8 cellular contexts compared by ENCODE assay signal in genomic region chr19:48102870-48103751, GRCh38. TPM values are rescaled to one million over a fixed set of nuclear protein-coding genes. Genes with fewer than 3 reads are reported as not detected.
DNase-seq lines count a peak whose midpoint lies in the region; ATAC-seq and TF ChIP-seq lines count a peak whose summit lies in the region.

No MANE protein-coding gene starts in this region.

- H3K36me3 ChIP-seq in cardiac muscle cell: no peaks in the 10 kb centered on the region
- H3K36me3 ChIP-seq in gastroesophageal sphincter: peaks cover 0 to 49% of the 10 kb centered on the region in 2 donors

- TF ChIP-seq CTCF in cardiac muscle cell (IDR thresholded peaks at IDR 0.05; ENCODE audit: low read depth, low read length) (peak; percentile 78), gastroesophageal sphincter (IDR thresholded peaks at IDR 0.05) (peak; percentile 14 to 55 (median 44))

- no peaks in the 10 kb centered on the region for H3K4me1 ChIP-seq in cardiac muscle cell (ENCODE audit: low read depth)
- H3K4me1 ChIP-seq in gastroesophageal sphincter: peaks cover 0 to 13% (median 7%) of the 10 kb centered on the region in 3 donors

- no peak overlapping the region for H3K4me3 ChIP-seq in cardiac muscle cell
- no peak overlapping the region for H3K4me3 ChIP-seq in gastroesophageal sphincter

- H3K27ac ChIP-seq in cardiac muscle cell: no peak overlapping the region
- H3K27ac ChIP-seq in gastroesophageal sphincter: no peak overlapping the region

- H3K27me3 ChIP-seq in cardiac muscle cell: no peaks in the 10 kb centered on the region
- no peaks in the 10 kb centered on the region for H3K27me3 ChIP-seq in gastroesophageal sphincter

- intact Hi-C loops in Right ventricle myocardium superior (cut with DNase I): no loop called here

- 71 to 85% methylated on average over 5 to 7 of the region's 13 CpGs for WGBS in gastroesophageal sphincter (ENCODE audit: low coverage in 1 of 2), 2 donors

- TF ChIP-seq POLR2A in gastroesophageal sphincter (IDR thresholded peaks at IDR 0.05): no peak

- DNase-seq in cardiac muscle cell (ENCODE audit: low read depth in 1 of 2, low spot score in 1 of 2): peak; percentile 49 to 53
- no peak for DNase-seq in Right ventricle myocardium superior
- peak; percentile 22 for DNase-seq in NCI-H1092 treated with DMSO at 0.1 percent for 48 hours (lab: John Stamatoyannopoulos, UW)
- DNase-seq in activated CD4-positive, alpha-beta T cell treated with anti-CD3 and anti-CD28 coated beads, Interleukin-2, amount 50 U/mL, for 1 hour: peak; percentile 15
- peak; percentile 60 for DNase-seq in stimulated activated CD8-positive, alpha-beta memory T cell treated with anti-CD3 and anti-CD28 coated beads, Interleukin-4, amount 100 ng/mL, for 48 hours
- DNase-seq in dedifferentiated amniotic fluid mesenchymal stem cell (ENCODE audit: extremely low spot score): no peak

- TF ChIP-seq EP300 in gastroesophageal sphincter (IDR thresholded peaks at IDR 0.05): no peak

- ATAC-seq in Right ventricle myocardium superior (ENCODE audit: poor library complexity) (no peak), gastroesophageal sphincter (no peak), GM21737 (IDR thresholded peaks at IDR 0.05; ENCODE audit: unreplicated experiment) (no peak)

- H3K9me3 ChIP-seq in cardiac muscle cell (ENCODE audit: low read depth): no peaks in the 10 kb centered on the region
- H3K9me3 ChIP-seq in gastroesophageal sphincter: no peaks in the 10 kb centered on the region

RNA-seq across cellular contexts. Expression of gene PLA2G4C, which starts 7.5 kb away (rescaled TPM):
- total RNA-seq in cardiac muscle cell (1.5 and 4.5 TPM in 2 replicates), Right ventricle myocardium superior (38.6 TPM), gastroesophageal sphincter (10 to 100 TPM in 2 of 4 donors, 1 to 10 TPM in 2; 3.8 to 15.6 (median 9.7) TPM)
- 4.3 and 5.5 TPM in 2 replicates for polyA plus RNA-seq in cardiac muscle cell

RNA-seq across cellular contexts. Expression of gene CABP5, which starts 59.2 kb away (rescaled TPM):
- total RNA-seq in cardiac muscle cell (not detected in 2 replicates), Right ventricle myocardium superior (not detected), gastroesophageal sphincter (not detected)
- not detected in 2 replicates for polyA plus RNA-seq in cardiac muscle cell

Comparison
In these comparisons a context has a peak if more than half of its experiments do, and no peak if none do; other contexts are left out.
1. DNase-seq: peak in cardiac muscle cell (2 of 2), NCI-H1092 treated with DMSO at 0.1 percent for 48 hours (single experiment), activated CD4-positive, alpha-beta T cell treated with anti-CD3 and anti-CD28 coated beads, Interleukin-2, amount 50 U/mL, for 1 hour (single experiment) and stimulated activated CD8-positive, alpha-beta memory T cell treated with anti-CD3 and anti-CD28 coated beads, Interleukin-4, amount 100 ng/mL, for 48 hours (single experiment); none in Right ventricle myocardium superior (single experiment) and dedifferentiated amniotic fluid mesenchymal stem cell (single experiment).